1 cellular context compared by ENCODE assay signal in the genomic region with DNA sequence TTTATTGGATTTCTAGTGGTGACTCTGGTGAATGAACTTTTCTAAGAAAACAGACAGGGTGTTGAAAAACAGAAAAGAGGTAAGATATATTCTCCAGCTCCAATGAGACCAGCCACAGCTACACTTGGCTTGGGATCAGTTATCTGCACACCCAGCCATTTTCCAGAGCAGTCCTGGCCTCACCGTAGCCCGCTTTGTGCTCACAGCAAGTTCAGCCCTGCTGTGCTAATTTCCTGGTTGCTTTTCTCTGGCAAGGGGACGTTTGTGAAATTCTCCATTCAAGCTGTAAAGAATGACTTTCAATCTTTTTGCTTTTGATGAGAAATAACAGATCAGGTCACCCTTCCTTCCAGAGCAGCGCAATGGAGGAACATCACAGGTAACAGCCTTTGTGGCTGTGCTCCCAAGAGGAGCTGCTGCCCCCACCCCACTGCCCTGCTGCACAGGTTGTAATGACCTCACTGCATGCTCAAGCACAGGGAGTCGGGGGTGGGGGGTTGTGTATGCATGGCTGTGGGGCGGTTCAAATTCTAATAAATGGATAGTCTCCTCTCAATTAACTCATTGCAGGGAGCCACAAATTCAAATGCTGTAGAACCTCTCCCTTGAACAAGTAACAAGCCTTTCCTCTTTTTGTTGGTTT.
TF ChIP-seq lines count a peak whose summit lies in the region.

No MANE protein-coding gene starts in this region.

TF ChIP-seq in GM23338, 12 proteins besides CTCF, POLR2A, EP300 and RAD21:
- TF ChIP-seq, protein P1, sequence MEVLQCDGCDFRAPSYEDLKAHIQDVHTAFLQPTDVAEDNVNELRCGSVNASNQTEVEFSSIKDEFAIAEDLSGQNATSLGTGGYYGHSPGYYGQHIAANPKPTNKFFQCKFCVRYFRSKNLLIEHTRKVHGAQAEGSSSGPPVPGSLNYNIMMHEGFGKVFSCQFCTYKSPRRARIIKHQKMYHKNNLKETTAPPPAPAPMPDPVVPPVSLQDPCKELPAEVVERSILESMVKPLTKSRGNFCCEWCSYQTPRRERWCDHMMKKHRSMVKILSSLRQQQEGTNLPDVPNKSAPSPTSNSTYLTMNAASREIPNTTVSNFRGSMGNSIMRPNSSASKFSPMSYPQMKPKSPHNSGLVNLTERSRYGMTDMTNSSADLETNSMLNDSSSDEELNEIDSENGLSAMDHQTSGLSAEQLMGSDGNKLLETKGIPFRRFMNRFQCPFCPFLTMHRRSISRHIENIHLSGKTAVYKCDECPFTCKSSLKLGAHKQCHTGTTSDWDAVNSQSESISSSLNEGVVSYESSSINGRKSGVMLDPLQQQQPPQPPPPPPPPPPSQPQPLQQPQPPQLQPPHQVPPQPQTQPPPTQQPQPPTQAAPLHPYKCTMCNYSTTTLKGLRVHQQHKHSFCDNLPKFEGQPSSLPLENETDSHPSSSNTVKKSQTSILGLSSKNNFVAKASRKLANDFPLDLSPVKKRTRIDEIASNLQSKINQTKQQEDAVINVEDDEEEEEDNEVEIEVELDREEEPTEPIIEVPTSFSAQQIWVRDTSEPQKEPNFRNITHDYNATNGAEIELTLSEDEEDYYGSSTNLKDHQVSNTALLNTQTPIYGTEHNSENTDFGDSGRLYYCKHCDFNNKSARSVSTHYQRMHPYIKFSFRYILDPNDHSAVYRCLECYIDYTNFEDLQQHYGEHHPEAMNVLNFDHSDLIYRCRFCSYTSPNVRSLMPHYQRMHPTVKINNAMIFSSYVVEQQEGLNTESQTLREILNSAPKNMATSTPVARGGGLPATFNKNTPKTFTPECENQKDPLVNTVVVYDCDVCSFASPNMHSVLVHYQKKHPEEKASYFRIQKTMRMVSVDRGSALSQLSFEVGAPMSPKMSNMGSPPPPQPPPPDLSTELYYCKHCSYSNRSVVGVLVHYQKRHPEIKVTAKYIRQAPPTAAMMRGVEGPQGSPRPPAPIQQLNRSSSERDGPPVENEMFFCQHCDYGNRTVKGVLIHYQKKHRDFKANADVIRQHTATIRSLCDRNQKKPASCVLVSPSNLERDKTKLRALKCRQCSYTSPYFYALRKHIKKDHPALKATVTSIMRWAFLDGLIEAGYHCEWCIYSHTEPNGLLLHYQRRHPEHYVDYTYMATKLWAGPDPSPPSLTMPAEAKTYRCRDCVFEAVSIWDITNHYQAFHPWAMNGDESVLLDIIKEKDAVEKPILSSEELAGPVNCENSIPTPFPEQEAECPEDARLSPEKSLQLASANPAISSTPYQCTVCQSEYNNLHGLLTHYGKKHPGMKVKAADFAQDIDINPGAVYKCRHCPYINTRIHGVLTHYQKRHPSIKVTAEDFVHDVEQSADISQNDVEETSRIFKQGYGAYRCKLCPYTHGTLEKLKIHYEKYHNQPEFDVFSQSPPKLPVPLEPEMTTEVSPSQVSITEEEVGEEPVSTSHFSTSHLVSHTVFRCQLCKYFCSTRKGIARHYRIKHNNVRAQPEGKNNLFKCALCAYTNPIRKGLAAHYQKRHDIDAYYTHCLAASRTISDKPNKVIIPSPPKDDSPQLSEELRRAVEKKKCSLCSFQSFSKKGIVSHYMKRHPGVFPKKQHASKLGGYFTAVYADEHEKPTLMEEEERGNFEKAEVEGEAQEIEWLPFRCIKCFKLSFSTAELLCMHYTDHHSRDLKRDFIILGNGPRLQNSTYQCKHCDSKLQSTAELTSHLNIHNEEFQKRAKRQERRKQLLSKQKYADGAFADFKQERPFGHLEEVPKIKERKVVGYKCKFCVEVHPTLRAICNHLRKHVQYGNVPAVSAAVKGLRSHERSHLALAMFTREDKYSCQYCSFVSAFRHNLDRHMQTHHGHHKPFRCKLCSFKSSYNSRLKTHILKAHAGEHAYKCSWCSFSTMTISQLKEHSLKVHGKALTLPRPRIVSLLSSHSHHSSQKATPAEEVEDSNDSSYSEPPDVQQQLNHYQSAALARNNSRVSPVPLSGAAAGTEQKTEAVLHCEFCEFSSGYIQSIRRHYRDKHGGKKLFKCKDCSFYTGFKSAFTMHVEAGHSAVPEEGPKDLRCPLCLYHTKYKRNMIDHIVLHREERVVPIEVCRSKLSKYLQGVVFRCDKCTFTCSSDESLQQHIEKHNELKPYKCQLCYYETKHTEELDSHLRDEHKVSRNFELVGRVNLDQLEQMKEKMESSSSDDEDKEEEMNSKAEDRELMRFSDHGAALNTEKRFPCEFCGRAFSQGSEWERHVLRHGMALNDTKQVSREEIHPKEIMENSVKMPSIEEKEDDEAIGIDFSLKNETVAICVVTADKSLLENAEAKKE (CRISPR knock-in tag; IDR thresholded peaks at IDR 0.05), result no peak
- TF ChIP-seq STAT1 (IDR thresholded peaks at IDR 0.05; ENCODE audit: unreplicated experiment) (no peak), ZNF331 (CRISPR knock-in tag; IDR thresholded peaks at IDR 0.05; ENCODE audit: low read depth) (no peak), ZNF114 (CRISPR knock-in tag; IDR thresholded peaks at IDR 0.05) (no peak), POLR2AphosphoS5 (IDR thresholded peaks at IDR 0.05; ENCODE audit: low read depth) (no peak), CREB1 (CRISPR knock-in tag; IDR thresholded peaks at IDR 0.05; ENCODE audit: low read depth) (no peak), EZH2phosphoT487 (IDR thresholded peaks at IDR 0.05; ENCODE audit: unreplicated experiment) (no peak), EZH2 (IDR thresholded peaks at IDR 0.05; ENCODE audit: low read depth, unreplicated experiment) (no peak)
- TF ChIP-seq, protein P2, sequence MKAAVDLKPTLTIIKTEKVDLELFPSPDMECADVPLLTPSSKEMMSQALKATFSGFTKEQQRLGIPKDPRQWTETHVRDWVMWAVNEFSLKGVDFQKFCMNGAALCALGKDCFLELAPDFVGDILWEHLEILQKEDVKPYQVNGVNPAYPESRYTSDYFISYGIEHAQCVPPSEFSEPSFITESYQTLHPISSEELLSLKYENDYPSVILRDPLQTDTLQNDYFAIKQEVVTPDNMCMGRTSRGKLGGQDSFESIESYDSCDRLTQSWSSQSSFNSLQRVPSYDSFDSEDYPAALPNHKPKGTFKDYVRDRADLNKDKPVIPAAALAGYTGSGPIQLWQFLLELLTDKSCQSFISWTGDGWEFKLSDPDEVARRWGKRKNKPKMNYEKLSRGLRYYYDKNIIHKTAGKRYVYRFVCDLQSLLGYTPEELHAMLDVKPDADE (IDR thresholded peaks at IDR 0.05), result no peak
- TF ChIP-seq, protein P3, sequence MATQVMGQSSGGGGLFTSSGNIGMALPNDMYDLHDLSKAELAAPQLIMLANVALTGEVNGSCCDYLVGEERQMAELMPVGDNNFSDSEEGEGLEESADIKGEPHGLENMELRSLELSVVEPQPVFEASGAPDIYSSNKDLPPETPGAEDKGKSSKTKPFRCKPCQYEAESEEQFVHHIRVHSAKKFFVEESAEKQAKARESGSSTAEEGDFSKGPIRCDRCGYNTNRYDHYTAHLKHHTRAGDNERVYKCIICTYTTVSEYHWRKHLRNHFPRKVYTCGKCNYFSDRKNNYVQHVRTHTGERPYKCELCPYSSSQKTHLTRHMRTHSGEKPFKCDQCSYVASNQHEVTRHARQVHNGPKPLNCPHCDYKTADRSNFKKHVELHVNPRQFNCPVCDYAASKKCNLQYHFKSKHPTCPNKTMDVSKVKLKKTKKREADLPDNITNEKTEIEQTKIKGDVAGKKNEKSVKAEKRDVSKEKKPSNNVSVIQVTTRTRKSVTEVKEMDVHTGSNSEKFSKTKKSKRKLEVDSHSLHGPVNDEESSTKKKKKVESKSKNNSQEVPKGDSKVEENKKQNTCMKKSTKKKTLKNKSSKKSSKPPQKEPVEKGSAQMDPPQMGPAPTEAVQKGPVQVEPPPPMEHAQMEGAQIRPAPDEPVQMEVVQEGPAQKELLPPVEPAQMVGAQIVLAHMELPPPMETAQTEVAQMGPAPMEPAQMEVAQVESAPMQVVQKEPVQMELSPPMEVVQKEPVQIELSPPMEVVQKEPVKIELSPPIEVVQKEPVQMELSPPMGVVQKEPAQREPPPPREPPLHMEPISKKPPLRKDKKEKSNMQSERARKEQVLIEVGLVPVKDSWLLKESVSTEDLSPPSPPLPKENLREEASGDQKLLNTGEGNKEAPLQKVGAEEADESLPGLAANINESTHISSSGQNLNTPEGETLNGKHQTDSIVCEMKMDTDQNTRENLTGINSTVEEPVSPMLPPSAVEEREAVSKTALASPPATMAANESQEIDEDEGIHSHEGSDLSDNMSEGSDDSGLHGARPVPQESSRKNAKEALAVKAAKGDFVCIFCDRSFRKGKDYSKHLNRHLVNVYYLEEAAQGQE (IDR thresholded peaks at IDR 0.05; ENCODE audit: unreplicated experiment), result no peak
